2 cellular contexts compared by ENCODE assay signal in genomic region chr9:124504530-124505005, GRCh38.
TF ChIP-seq lines count a peak whose summit lies in the region.

No MANE protein-coding gene starts in this region.

TF ChIP-seq in HepG2, 621 proteins besides CTCF, POLR2A, EP300 and RAD21:
- no peak for TF ChIP-seq ZSCAN31 (CRISPR knock-in tag; IDR thresholded peaks at IDR 0.05; ENCODE audit: low read depth)

TF ChIP-seq in K562, 482 proteins besides CTCF, POLR2A, EP300 and RAD21:
- TF ChIP-seq HINFP (tag; conservative IDR thresholded peaks at IDR 0.05; ENCODE audit: low read depth) (no peak), ETV6 (IDR thresholded peaks at IDR 0.05; ENCODE audit: borderline replicate concordance in 1 of 2, low read depth in 2 of 2, low read length in 1 of 2) (no peak), ETV6 (CRISPR knock-in tag; IDR thresholded peaks at IDR 0.05; ENCODE audit: borderline replicate concordance) (no peak), ZNF316 (IDR thresholded peaks at IDR 0.05) (no peak), E2F6 (IDR thresholded peaks at IDR 0.05; ENCODE audit: borderline replicate concordance in 1 of 2, extremely low read depth in 1 of 2, insufficient read depth in 1 of 2, insufficient read length in 1 of 2, low read depth in 1 of 2, low read length in 1 of 2, poor library complexity in 1 of 2, severe bottlenecking in 1 of 2) (peak in 1 of 2 experiments; percentile 42), E2F4 (CRISPR knock-in tag; IDR thresholded peaks at IDR 0.05; ENCODE audit: low read depth) (no peak), HDAC3 (IDR thresholded peaks at IDR 0.05; ENCODE audit: borderline replicate concordance, partially characterized antibody) (no peak), NFYB (IDR thresholded peaks at IDR 0.05; ENCODE audit: extremely low read depth, insufficient read length) (no peak), RNF2 (IDR thresholded peaks at IDR 0.05) (no peak), CBFB (CRISPR knock-in tag; IDR thresholded peaks at IDR 0.05) (no peak), KLF16 (IDR thresholded peaks at IDR 0.05) (no peak), BRD9 (IDR thresholded peaks at IDR 0.05; ENCODE audit: low read depth, partially characterized antibody) (no peak), ZKSCAN8 (CRISPR knock-in tag; IDR thresholded peaks at IDR 0.05) (no peak), ZNF764 (CRISPR knock-in tag; IDR thresholded peaks at IDR 0.05; ENCODE audit: low read depth) (no peak)
- TF ChIP-seq, protein P1, sequence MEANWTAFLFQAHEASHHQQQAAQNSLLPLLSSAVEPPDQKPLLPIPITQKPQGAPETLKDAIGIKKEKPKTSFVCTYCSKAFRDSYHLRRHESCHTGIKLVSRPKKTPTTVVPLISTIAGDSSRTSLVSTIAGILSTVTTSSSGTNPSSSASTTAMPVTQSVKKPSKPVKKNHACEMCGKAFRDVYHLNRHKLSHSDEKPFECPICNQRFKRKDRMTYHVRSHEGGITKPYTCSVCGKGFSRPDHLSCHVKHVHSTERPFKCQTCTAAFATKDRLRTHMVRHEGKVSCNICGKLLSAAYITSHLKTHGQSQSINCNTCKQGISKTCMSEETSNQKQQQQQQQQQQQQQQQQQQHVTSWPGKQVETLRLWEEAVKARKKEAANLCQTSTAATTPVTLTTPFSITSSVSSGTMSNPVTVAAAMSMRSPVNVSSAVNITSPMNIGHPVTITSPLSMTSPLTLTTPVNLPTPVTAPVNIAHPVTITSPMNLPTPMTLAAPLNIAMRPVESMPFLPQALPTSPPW (CRISPR knock-in tag; IDR thresholded peaks at IDR 0.05): peak; percentile 29; the same call in 1 of the 2 replicates
